Comparison of ENCODE assay signal across 8 cellular contexts in genomic region chr6:132797975-132798819, GRCh38. TPM values are rescaled to one million over a fixed set of nuclear protein-coding genes. Genes with fewer than 3 reads are reported as not detected.
DNase-seq lines count a peak whose midpoint lies in the region; ATAC-seq and TF ChIP-seq lines count a peak whose summit lies in the region.

SLC18B1 (minus strand) TSS chr6:132798637; CDS start chr6:132798456, 181 bp downstream.

- H3K4me1 ChIP-seq in SJCRH30: peaks cover 3% of the 10 kb centered on the region; the same call in 1 of the 2 replicates

- peaks cover 12% of the 10 kb centered on the region for H3K4me1 Mint-ChIP-seq in activated naive CD8-positive, alpha-beta T cell treated with anti-CD3 and anti-CD28 coated beads for 36 hours

- no peak within 1 kb of the TSS for H3K4me3 Mint-ChIP-seq in activated naive CD8-positive, alpha-beta T cell treated with anti-CD3 and anti-CD28 coated beads for 36 hours

- TF ChIP-seq CTCF in C4-2B (conservative IDR thresholded peaks at IDR 0.05) (no peak), omental fat pad (IDR thresholded peaks at IDR 0.05) (no peak)

- DNase-seq in SJCRH30 (peak; percentile 70 to 73), Right ventricle myocardium inferior (ENCODE audit: missing footprints) (peak; percentile 84), omental fat pad (ENCODE audit: low spot score) (peak; percentile 27), GM19238 (ENCODE audit: insufficient read length, low spot score) (no peak)
- peak; percentile 68 for DNase-seq in activated naive CD8-positive, alpha-beta T cell treated with anti-CD3 and anti-CD28 coated beads for 36 hours

- no peaks in the 10 kb centered on the region for H3K27me3 Mint-ChIP-seq in activated naive CD8-positive, alpha-beta T cell treated with anti-CD3 and anti-CD28 coated beads for 36 hours

- no peaks in the 10 kb centered on the region for H3K9me3 Mint-ChIP-seq in activated naive CD8-positive, alpha-beta T cell treated with anti-CD3 and anti-CD28 coated beads for 36 hours

- H3K9me3 ChIP-seq in SJCRH30 (replicated peaks): no peaks in the 10 kb centered on the region

- no peaks in the 10 kb centered on the region; the same call in 1 of the 2 replicates for H3K36me3 ChIP-seq in SJCRH30

- H3K27ac ChIP-seq in C4-2B (peak within 1 kb of the TSS; percentile 64), SJCRH30 (peak within 1 kb of the TSS; percentile 20; the same call in 1 of the 2 replicates)

- no peaks in the 10 kb centered on the region for H3K27me3 ChIP-seq in SJCRH30

- peaks cover 21% of the 10 kb centered on the region for H3K36me3 Mint-ChIP-seq in activated naive CD8-positive, alpha-beta T cell treated with anti-CD3 and anti-CD28 coated beads for 36 hours

- H3K27ac Mint-ChIP-seq in activated naive CD8-positive, alpha-beta T cell treated with anti-CD3 and anti-CD28 coated beads for 36 hours: no peak within 1 kb of the TSS

- peak within 1 kb of the TSS; percentile 72 for H3K4me3 ChIP-seq in SJCRH30

- intact Hi-C loops in Right ventricle myocardium inferior (cut with DNase I): no loop called here

- peak; percentile 54 for ATAC-seq in GM19035 (IDR thresholded peaks at IDR 0.05; ENCODE audit: unreplicated experiment)
- ATAC-seq in HG03139 (IDR thresholded peaks at IDR 0.05; ENCODE audit: unreplicated experiment): peak; percentile 43
- ATAC-seq in Right ventricle myocardium inferior: peak; percentile 84
- peak; percentile 86 for ATAC-seq in omental fat pad (ENCODE audit: low FRiP score)

RNA-seq across cellular contexts. Expression of gene SLC18B1, which starts in this region (rescaled TPM):
- 12.9 and 15.2 TPM in 2 replicates for total RNA-seq in SJCRH30 (2014; rRNA removed; shearing (Covaris generic))
- 10 to 100 TPM in 1 of 2 experiments, 1 to 10 TPM in 1; 9.7 to 10.8 TPM for total RNA-seq in activated naive CD8-positive, alpha-beta T cell treated with anti-CD3 and anti-CD28 coated beads for 36 hours
- total RNA-seq in Right ventricle myocardium inferior: 2.8 TPM
- total RNA-seq in omental fat pad: 10 to 100 TPM; 10.8 to 20.2 (median 17.2) TPM
